In the genomic region with DNA sequence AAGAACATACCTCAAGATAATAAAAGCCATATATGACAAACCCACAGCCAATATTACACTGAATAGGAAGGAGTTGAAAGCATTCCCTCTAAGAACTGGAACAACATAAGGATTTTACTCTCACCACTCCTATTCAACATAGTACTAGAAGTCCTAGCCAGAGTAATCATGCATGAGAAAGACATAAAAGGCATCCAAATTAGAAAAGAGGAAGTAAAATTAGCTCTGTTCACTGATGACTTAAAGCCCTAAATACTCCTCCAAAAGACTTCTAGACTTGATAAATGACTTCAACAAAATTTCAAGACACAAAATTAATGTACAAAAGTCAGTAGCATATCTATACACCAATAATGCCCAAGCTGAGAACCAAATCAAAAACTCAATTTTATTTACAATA, we compare ENCODE assay signal across 19 cellular contexts.
A peak's percentile ranks its signal among the peaks of the same experiment; 100 is the strongest.
DNase-seq lines count a peak whose midpoint lies in the region; ATAC-seq, FAIRE-seq and TF ChIP-seq lines count a peak whose summit lies in the region.
"Had no signal": no experiment of that assay in that cellular context is flagged by ENCODE, and none has a peak within 500 bp of the region (broad histone marks: within the 10 kb centered on the region; RNA-seq: fewer than 3 reads in every experiment).

No MANE protein-coding gene starts in this region.

- no peak overlapping the region for H3K27ac Mint-ChIP-seq in natural killer cell
- H3K27ac Mint-ChIP-seq: activated naive CD4-positive, alpha-beta T cell treated with anti-CD3 and anti-CD28 coated beads for 36 hours; effector memory CD8-positive, alpha-beta T cell; neural progenitor cell had no signal

- no peak overlapping the region for H3K27ac ChIP-seq in OCI-LY7 (ENCODE audit: low read depth, low read length, poor library complexity, severe bottlenecking)
- H3K27ac ChIP-seq: left ventricle myocardium inferior, neural progenitor cell, uterus had no signal

- no peaks in the 10 kb centered on the region for H4K20me1 ChIP-seq in OCI-LY7 (ENCODE audit: insufficient read depth, low read length)

- ATAC-seq in GM18511 (IDR thresholded peaks at IDR 0.05; ENCODE audit: unreplicated experiment) (peak; percentile 47), GM19463 (IDR thresholded peaks at IDR 0.05; ENCODE audit: unreplicated experiment) (peak; percentile 24), HG03378 (IDR thresholded peaks at IDR 0.05; ENCODE audit: unreplicated experiment) (peak; percentile 40), natural killer cell (no peak)
- ATAC-seq: effector memory CD8-positive, alpha-beta T cell had no signal

- H3K4me1 ChIP-seq in OCI-LY7 (ENCODE audit: insufficient read depth, low read length, poor library complexity, severe bottlenecking) = no peaks in the 10 kb centered on the region
- H3K4me1 ChIP-seq: left ventricle myocardium inferior, neural progenitor cell, uterus had no signal

- DNase-seq in OCI-LY7 (ENCODE audit: low spot score) = peak; percentile 7
- no peak for DNase-seq in natural killer cell
- DNase-seq in frontal cortex (ENCODE audit: low spot score in 2 of 2) = no peak
- no peak for DNase-seq in activated naive CD4-positive, alpha-beta T cell treated with Interleukin-2 at 50 U/mL for 16 hours
- DNase-seq: activated CD4-positive, alpha-beta T cell treated with anti-CD3 and anti-CD28 coated beads, Interleukin-2, amount 50 U/mL, for 48 hours; activated naive CD4-positive, alpha-beta T cell treated with anti-CD3 and anti-CD28 coated beads for 36 hours; DND-41; effector memory CD8-positive, alpha-beta T cell; left ventricle myocardium inferior; NCI-H1092 treated with DMSO at 0.1 percent for 48 hours; NCI-H748 treated with DMSO at 0.1 percent for 48 hours; substantia nigra; uterus had no signal

- H3K9me3 Mint-ChIP-seq in natural killer cell = peaks cover 13 to 17% of the 10 kb centered on the region in 2 donors

- no peaks in the 10 kb centered on the region for H3K27me3 Mint-ChIP-seq in natural killer cell (ENCODE audit: low read depth in 2 of 2)
- H3K27me3 Mint-ChIP-seq: effector memory CD8-positive, alpha-beta T cell had no signal

- H2AFZ ChIP-seq in OCI-LY7 (ENCODE audit: low read length) = no peak overlapping the region
- H2AFZ ChIP-seq: neural progenitor cell had no signal

- intact Hi-C loops in OCI-LY7 (cut with micrococcal nuclease; ENCODE audit: unreplicated experiment) (no loop called here), natural killer cell (cut with micrococcal nuclease) (no loop called here)

- H3K4me3 ChIP-seq in OCI-LY7 (ENCODE audit: low read depth, low read length, poor library complexity, severe bottlenecking) = no peak overlapping the region
- H3K4me3 ChIP-seq: left ventricle myocardium inferior, neural progenitor cell, uterus had no signal

- CTCF ChIA-PET in OCI-LY7 (lab: Charles Lee; ENCODE audit: unreplicated experiment) = no interaction called here

- H3K79me2 ChIP-seq in OCI-LY7 (ENCODE audit: insufficient read depth, low read depth, low read length) = no peaks in the 10 kb centered on the region

- no peak for FAIRE-seq in frontal cortex (lab: Jason Lieb, UNC)
- FAIRE-seq: astrocyte, TTC549 had no signal

- BruUV-seq in OCI-LY7 (replicated peaks; lab: Mats Ljungman, UMichigan) = no TSS peak

- peaks cover 13% of the 10 kb centered on the region for H3K36me3 Mint-ChIP-seq in natural killer cell

- H3K4me2 ChIP-seq in OCI-LY7 (ENCODE audit: low read length) = no peak overlapping the region
- H3K4me2 ChIP-seq: neural progenitor cell had no signal

- H3K9me3 ChIP-seq in OCI-LY7 (ENCODE audit: low read length) = no peaks in the 10 kb centered on the region

- H3K4me1 Mint-ChIP-seq in natural killer cell = no peaks in the 10 kb centered on the region
- H3K4me1 Mint-ChIP-seq: neural progenitor cell had no signal

- POLR2A ChIA-PET in OCI-LY7 (lab: Charles Lee) = no interaction called here

- no peaks in the 10 kb centered on the region for H3K36me3 ChIP-seq in OCI-LY7 (ENCODE audit: insufficient read depth, low read length)
- H3K36me3 ChIP-seq: left ventricle myocardium inferior, neural progenitor cell, uterus had no signal

- H3K9me2 ChIP-seq in OCI-LY7 (ENCODE audit: insufficient read depth, low read length) = no peaks in the 10 kb centered on the region

- no peak for TF ChIP-seq CTCF in OCI-LY7 (conservative IDR thresholded peaks at IDR 0.05; ENCODE audit: low read length)
- TF ChIP-seq CTCF in natural killer cell (IDR thresholded peaks at IDR 0.05) = no peak

- H3K4me3 Mint-ChIP-seq in natural killer cell = no peak overlapping the region
- H3K4me3 Mint-ChIP-seq: activated naive CD4-positive, alpha-beta T cell treated with anti-CD3 and anti-CD28 coated beads for 36 hours; effector memory CD8-positive, alpha-beta T cell; neural progenitor cell had no signal

Comparison
In these comparisons a context has a peak if more than half of its experiments do, and no peak if none do; other contexts are left out.
1. ATAC-seq: peak in GM18511 (single experiment), GM19463 (single experiment) and HG03378 (single experiment); none in natural killer cell (0 of 3).